Comparison of ENCODE assay signal across 30 cellular contexts in the genomic region with DNA sequence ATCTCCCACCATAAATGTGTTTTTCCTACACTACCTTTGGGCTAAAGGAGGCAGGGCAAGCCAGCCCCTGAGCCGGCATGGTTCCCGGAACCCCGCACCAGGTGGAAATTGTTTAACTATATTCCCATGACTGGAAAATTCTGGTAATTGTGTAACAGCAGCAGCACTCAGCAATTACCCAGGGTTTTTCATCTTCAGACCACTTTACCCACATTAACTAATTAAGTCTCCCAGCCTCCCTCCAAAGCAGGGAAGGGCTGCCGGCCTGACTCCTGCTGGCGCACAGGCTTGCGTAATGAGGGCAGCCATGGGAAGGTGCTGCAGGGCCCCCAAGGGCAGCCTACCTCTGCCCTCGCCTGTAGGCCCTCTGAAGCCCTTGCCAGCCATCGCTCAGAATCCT.
DNase-seq lines count a peak whose midpoint lies in the region; ATAC-seq and TF ChIP-seq lines count a peak whose summit lies in the region.
"Had no signal": no experiment of that assay in that cellular context is flagged by ENCODE, and none has a peak within 500 bp of the region (broad histone marks: within the 10 kb centered on the region; RNA-seq: fewer than 3 reads in every experiment).

No MANE protein-coding gene starts in this region.

- H3K4me1 ChIP-seq in osteoblast (ENCODE audit: insufficient read depth, low read length) (no peaks in the 10 kb centered on the region), HAP-1 (no peaks in the 10 kb centered on the region), SJCRH30 (no peaks in the 10 kb centered on the region)
- H3K4me1 ChIP-seq: esophagus squamous epithelium, foreskin keratinocyte had no signal

- ATAC-seq in stimulated activated naive CD8-positive, alpha-beta T cell treated with anti-CD3 and anti-CD28 coated beads, Interleukin-15, Interleukin-2, amounts not matched to agents 100 U/mL and 50 U/mL, for 24 hours, result no peak
- ATAC-seq: activated naive CD4-positive, alpha-beta T cell treated with anti-CD3 and anti-CD28 coated beads, Interleukin-2, amount 50 U/mL, for 72 hours; foreskin keratinocyte; heart left ventricle; natural killer cell treated with Interleukin-12 subunit alpha and Interleukin-12 subunit beta and Interleukin-15 and Interleukin-18, amount 100 ng/mL, for 72 hours; stimulated activated memory B cell treated with anti-CD40 and anti-IgM and Interleukin-4, amounts not matched to agents 10 μg/mL and 1 μg/mL and 100 μg/mL, for 72 hours; T-cell; WTC11 had no signal

- no peak overlapping the region for H2AFZ ChIP-seq in osteoblast (ENCODE audit: low read length)

- DNase-seq in NCI-H1417 (lab: John Stamatoyannopoulos, UW), result peak; percentile 49 to 91 (median 64)
- no peak for DNase-seq in NCI-H1417 treated with DMSO at 0.1 percent for 48 hours (lab: John Stamatoyannopoulos, UW)
- peak; percentile 78 for DNase-seq in NCI-H1105 treated with DMSO at 0.1 percent for 48 hours (lab: John Stamatoyannopoulos, UW)
- peak; percentile 88 for DNase-seq in SK-N-DZ (ENCODE audit: low spot score)
- peak; percentile 46 for DNase-seq in osteoblast (ENCODE audit: insufficient read length, low spot score, missing footprints)
- no peak for DNase-seq in HAP-1 (ENCODE audit: low spot score in 2 of 2)
- DNase-seq in stimulated activated naive CD8-positive, alpha-beta T cell treated with anti-CD3 and anti-CD28 coated beads, Interleukin-15, Interleukin-2, amounts not matched to agents 100 U/mL and 50 U/mL, for 24 hours, result no peak
- DNase-seq in SJCRH30, result no peak
- DNase-seq: activated CD4-positive, alpha-beta T cell treated with anti-CD3 and anti-CD28 coated beads, Interleukin-2, amount 10 ng/mL, durations not matched to agents 24 days and 14 days; activated CD8-positive, alpha-beta memory T cell treated with anti-CD3 and anti-CD28 coated beads for 24 hours; activated T-cell treated with anti-CD3 and anti-CD28 coated beads for 4 hours; amygdala; brain microvascular endothelial cell; esophagus squamous epithelium; foreskin keratinocyte; HCEC 1CT; Karpas-422; NCI-H187 treated with DMSO at 0.1 percent for 48 hours; NCI-H345; NCI-H774; ovary; retina; T-cell had no signal

- H3K27me3 ChIP-seq in osteoblast (ENCODE audit: insufficient read depth, low read length) (peaks cover 37% of the 10 kb centered on the region), HAP-1 (ENCODE audit: low read depth) (peaks cover 75% of the 10 kb centered on the region), SJCRH30 (peaks cover 83% of the 10 kb centered on the region)
- H3K27me3 ChIP-seq: brain microvascular endothelial cell, ovary had no signal

- no peaks in the 10 kb centered on the region for H4K20me1 ChIP-seq in osteoblast (ENCODE audit: insufficient read depth, low read length)

- H3K27ac ChIP-seq in osteoblast (ENCODE audit: low read depth, low read length) (no peak overlapping the region), SJCRH30 (no peak overlapping the region)
- H3K27ac ChIP-seq: 22Rv1, brain microvascular endothelial cell, esophagus squamous epithelium, foreskin keratinocyte, heart left ventricle, ovary had no signal

- no peaks in the 10 kb centered on the region for H3K79me2 ChIP-seq in osteoblast (ENCODE audit: insufficient read depth, low read length)

- H3K9me3 ChIP-seq in osteoblast (ENCODE audit: low read depth, low read length) (no peaks in the 10 kb centered on the region), HAP-1 (no peaks in the 10 kb centered on the region), SJCRH30 (replicated peaks) (no peaks in the 10 kb centered on the region)
- H3K9me3 ChIP-seq: esophagus squamous epithelium, heart left ventricle, ovary had no signal

- TF ChIP-seq CTCF in osteoblast (IDR thresholded peaks at IDR 0.05; ENCODE audit: extremely low read depth, low read depth, low read length), result no peak

- in situ Hi-C loops in HAP-1 (cut with MboI; ENCODE audit: low sequenced_read_pairs), result loop anchor here (25.0 kb wide), 1 partner anchor 568 kb away; no protein-coding TSS in a partner anchor

- H3K4me3 ChIP-seq in osteoblast (ENCODE audit: insufficient read depth, low read length) (no peak overlapping the region), HAP-1 (no peak overlapping the region), SJCRH30 (no peak overlapping the region)
- H3K4me3 ChIP-seq: esophagus squamous epithelium, heart left ventricle, lung, ovary had no signal

- no peaks in the 10 kb centered on the region for H3K36me3 ChIP-seq in osteoblast (ENCODE audit: insufficient read depth, low read length)
- no peaks in the 10 kb centered on the region for H3K36me3 ChIP-seq in HAP-1 (replicated peaks)
- H3K36me3 ChIP-seq in SJCRH30, result no peaks in the 10 kb centered on the region
- H3K36me3 ChIP-seq: brain microvascular endothelial cell, esophagus squamous epithelium, heart left ventricle, ovary had no signal

- no peak overlapping the region for H3K4me2 ChIP-seq in osteoblast (ENCODE audit: insufficient read depth, low read length)

Comparison
In these comparisons a context has a peak if more than half of its experiments do, and no peak if none do; other contexts are left out.
1. DNase-seq: peak in NCI-H1417 (3 of 3), NCI-H1105 treated with DMSO at 0.1 percent for 48 hours (single experiment), SK-N-DZ (single experiment) and osteoblast (single experiment); none in NCI-H1417 treated with DMSO at 0.1 percent for 48 hours (single experiment), HAP-1 (0 of 2), stimulated activated naive CD8-positive, alpha-beta T cell treated with anti-CD3 and anti-CD28 coated beads, Interleukin-15, Interleukin-2, amounts not matched to agents 100 U/mL and 50 U/mL, for 24 hours (single experiment) and SJCRH30 (0 of 2).